In the genomic region with DNA sequence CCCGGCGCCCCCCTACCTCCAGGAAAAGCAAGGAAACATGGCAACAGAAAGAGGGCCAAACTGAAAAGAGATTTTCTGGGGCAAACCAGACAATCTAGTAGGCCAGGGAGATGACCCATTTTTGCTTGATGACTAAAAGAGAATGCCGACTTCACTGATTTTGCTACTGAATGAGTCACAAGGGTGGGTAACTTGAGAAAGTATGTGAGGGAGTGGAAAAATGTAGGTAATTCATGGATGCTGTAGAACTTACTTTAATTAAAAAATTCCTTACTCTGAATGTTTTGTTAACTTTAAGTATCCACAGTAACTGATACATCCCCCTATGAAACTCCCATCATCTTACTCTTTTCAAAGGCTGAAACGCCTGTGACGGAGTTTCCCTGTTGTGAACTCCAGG, we compare ENCODE assay signal across 13 cellular contexts. TPM values are rescaled to one million over a fixed set of nuclear protein-coding genes. Genes with fewer than 3 reads are reported as not detected.
DNase-seq lines count a peak whose midpoint lies in the region; ATAC-seq, FAIRE-seq and TF ChIP-seq lines count a peak whose summit lies in the region.
"Had no signal": no experiment of that assay in that cellular context is flagged by ENCODE, and none has a peak within 500 bp of the region (broad histone marks: within the 10 kb centered on the region; RNA-seq: fewer than 3 reads in every experiment).

No MANE protein-coding gene starts in this region.

- H3K4me1 ChIP-seq in A549 (peaks cover 25% of the 10 kb centered on the region), HCT116 (ENCODE audit: control insufficient read depth in 1 of 2, insufficient read depth in 2 of 2, low read length in 2 of 2) (peaks cover 18 to 37% of the 10 kb centered on the region in 2 experiments), keratinocyte (ENCODE audit: control insufficient read depth, extremely low read depth, insufficient read depth, low read length) (peaks cover 20% of the 10 kb centered on the region), sigmoid colon (peaks cover 0 to 24% (median 11%) of the 10 kb centered on the region in 4 donors)

- H3K79me2 ChIP-seq in HCT116 (ENCODE audit: insufficient read depth, low read length): no peaks in the 10 kb centered on the region
- peaks cover 12% of the 10 kb centered on the region for H3K79me2 ChIP-seq in keratinocyte (ENCODE audit: control insufficient read depth, insufficient read depth, low read length)

- CTCF ChIA-PET in A549 (lab: Yijun Ruan, JAX) (interaction anchor here (0.7 kb wide), 1 partner anchor 16 kb away, joined by 4 read pairs; no protein-coding TSS in a partner anchor), HCT116 (lab: Charles Lee) (no interaction called here)

- 31% methylated on average over 5 of the region's 5 CpGs for WGBS in A549 (ENCODE audit: missing lambda C conversion rate)
- 71 to 77% methylated on average over 5 of the region's 5 CpGs for WGBS in sigmoid colon, 2 donors

- intact Hi-C loops in HCT116 (cut with micrococcal nuclease): no loop called here
- intact Hi-C loops in sigmoid colon (cut with DNase I): no loop called here

- H3K9me3 ChIP-seq in A549 (no peaks in the 10 kb centered on the region), HCT116 (ENCODE audit: control insufficient read depth in 1 of 2, insufficient read depth in 1 of 2, low read depth in 1 of 2, low read length in 2 of 2) (no peaks in the 10 kb centered on the region), keratinocyte (ENCODE audit: control insufficient read depth, low read depth, low read length) (no peaks in the 10 kb centered on the region), sigmoid colon (no peaks in the 10 kb centered on the region)
- H3K9me3 ChIP-seq: stomach had no signal

- H3K27ac ChIP-seq in A549: peak overlapping the region in 1 of 2 experiments; percentile 64; a peak in 4 of 6 replicates
- peak overlapping the region; percentile 66; the same call in 1 of the 2 replicates for H3K27ac ChIP-seq in HCT116 (ENCODE audit: low read depth, low read length)
- peak overlapping the region; percentile 80 for H3K27ac ChIP-seq in keratinocyte (ENCODE audit: control insufficient read depth, insufficient read depth, low read length)
- peak overlapping the region in 1 of 4 donors; percentile 9 for H3K27ac ChIP-seq in sigmoid colon
- H3K27ac ChIP-seq: stomach had no signal

- no peaks in the 10 kb centered on the region for H3K9me2 ChIP-seq in HCT116 (ENCODE audit: insufficient read depth)

- DNase-seq in A549 (ENCODE audit: low read depth in 1 of 2, low spot score in 1 of 2): peak; percentile 5 to 61
- DNase-seq in HCT116 (ENCODE audit: low read depth, low spot score): peak; percentile 70
- DNase-seq in amniotic stem cell (lab: John Stamatoyannopoulos, UW): peak; percentile 91
- peak; percentile 59 for DNase-seq in keratinocyte (ENCODE audit: low read depth, low spot score)
- no peak for DNase-seq in sigmoid colon
- DNase-seq in islet precursor cell: no peak
- no peak for DNase-seq in activated CD4-positive, alpha-beta T cell treated with anti-CD3 and anti-CD28 coated beads for 48 hours
- DNase-seq: activated naive CD4-positive, alpha-beta T cell treated with anti-CD3 and anti-CD28 coated beads for 36 hours; stimulated activated CD4-positive, alpha-beta T cell treated with anti-CD3 and anti-CD28 coated beads, Interleukin-12 subunit alpha, Interleukin-12 subunit beta, amount 100 ng/mL, for 4 hours; stomach had no signal

- TF ChIP-seq RAD21 in A549 (conservative IDR thresholded peaks at IDR 0.05 in 1 of 2, IDR thresholded peaks at IDR 0.05 in 1 of 2) (no peak), HCT116 (IDR thresholded peaks at IDR 0.05; ENCODE audit: low read depth) (no peak)

- TF ChIP-seq POLR2A in A549 (IDR thresholded peaks at IDR 0.05; ENCODE audit: low read length): no peak
- no peak for TF ChIP-seq POLR2A in HCT116 (IDR thresholded peaks at IDR 0.05; ENCODE audit: borderline replicate concordance, extremely low read depth, insufficient read depth, insufficient read length)
- TF ChIP-seq POLR2A in sigmoid colon (IDR thresholded peaks at IDR 0.05): no peak

- TF ChIP-seq CTCF in A549 (IDR thresholded peaks at IDR 0.05) (no peak), HCT116 (IDR thresholded peaks at IDR 0.05 in 2 of 3, conservative IDR thresholded peaks at IDR 0.05 in 1 of 3; ENCODE audit: borderline replicate concordance in 1 of 3, insufficient read depth in 1 of 3, low read depth in 2 of 3, low read length in 2 of 3) (no peak), keratinocyte (optimal IDR thresholded peaks at IDR 0.05 in 1 of 3, IDR thresholded peaks at IDR 0.05 in 1 of 3, conservative IDR thresholded peaks at IDR 0.05 in 1 of 3; ENCODE audit: extremely low read depth in 1 of 3, insufficient read depth in 2 of 3, low read length in 3 of 3) (no peak), sigmoid colon (IDR thresholded peaks at IDR 0.05) (no peak)

- TF ChIP-seq EP300 in A549 (IDR thresholded peaks at IDR 0.05): no peak
- no peak for TF ChIP-seq EP300 in sigmoid colon (IDR thresholded peaks at IDR 0.05)

- H3K4me3 ChIP-seq in A549 (no peak overlapping the region), HCT116 (replicated peaks in 1 of 2; ENCODE audit: low read depth in 1 of 2, low read length in 2 of 2) (peak overlapping the region in 1 of 2 experiments; percentile 30; a peak in 2 of 4 replicates), keratinocyte (ENCODE audit: control insufficient read depth in 2 of 3, extremely low read depth in 1 of 3, insufficient read depth in 2 of 3, low read depth in 1 of 3, low read length in 3 of 3) (peak overlapping the region in 2 of 3 experiments; percentile 36 to 47), sigmoid colon (no peak overlapping the region)
- H3K4me3 ChIP-seq: stomach had no signal

- RAD21 ChIA-PET in HCT116 (lab: Charles Lee; ENCODE audit: low non-redundant PET in 1 of 2, low total read pairs in 2 of 2, uncharacterized antibody in 2 of 2, unreplicated experiment in 2 of 2): no interaction called here

- no peaks in the 10 kb centered on the region for H3K27me3 ChIP-seq in HCT116 (ENCODE audit: insufficient read depth, low read length)
- H3K27me3 ChIP-seq in keratinocyte (ENCODE audit: control insufficient read depth, extremely low read depth, insufficient read depth, low read length): no peaks in the 10 kb centered on the region
- no peaks in the 10 kb centered on the region for H3K27me3 ChIP-seq in sigmoid colon
- H3K27me3 ChIP-seq: stomach had no signal

- H2AFZ ChIP-seq in HCT116 (ENCODE audit: low read depth, low read length, poor library complexity, severe bottlenecking) (peak overlapping the region; percentile 27), keratinocyte (ENCODE audit: control insufficient read depth, low read length) (peak overlapping the region; percentile 50)

- dilution Hi-C loops in keratinocyte (cut with MboI; ENCODE audit: extremely low pct_ligation_motif_present, low sequenced_read_pairs): no loop called here

- peak; percentile 70 to 87; a peak in 5 of 6 replicates for ATAC-seq in A549
- ATAC-seq in HCT116: peak; percentile 88
- no peak for ATAC-seq in HG03439 (IDR thresholded peaks at IDR 0.05; ENCODE audit: unreplicated experiment)
- ATAC-seq: WTC11 had no signal

- FAIRE-seq in A549 (lab: Jason Lieb, UNC) (no peak), keratinocyte (lab: Jason Lieb, UNC) (peak; percentile 85)
- FAIRE-seq: endometrium had no signal

- no peaks in the 10 kb centered on the region for H4K20me1 ChIP-seq in HCT116 (ENCODE audit: insufficient read depth)
- no peaks in the 10 kb centered on the region for H4K20me1 ChIP-seq in keratinocyte (ENCODE audit: control insufficient read depth, extremely low read depth, insufficient read depth, low read length)

- BruUV-seq in HCT116 (replicated peaks; lab: Mats Ljungman, UMichigan): no TSS peak

- POLR2A ChIA-PET in A549 (lab: Yijun Ruan, JAX) (no interaction called here), HCT116 (lab: Charles Lee) (no interaction called here)

- H3K9me1 ChIP-seq in keratinocyte (ENCODE audit: control insufficient read depth, extremely low read depth, insufficient read depth, low read length): no peaks in the 10 kb centered on the region

- H3K36me3 ChIP-seq in HCT116 (ENCODE audit: control insufficient read depth in 1 of 2, insufficient read depth in 2 of 2, low read length in 2 of 2) (no peaks in the 10 kb centered on the region), keratinocyte (ENCODE audit: control insufficient read depth in 2 of 2, extremely low read depth in 1 of 2, insufficient read depth in 2 of 2, low read length in 2 of 2) (no peaks in the 10 kb centered on the region), sigmoid colon (no peaks in the 10 kb centered on the region)
- H3K36me3 ChIP-seq: stomach had no signal

- H3K9ac ChIP-seq in HCT116 (ENCODE audit: low read length) (peak overlapping the region; percentile 28), keratinocyte (ENCODE audit: control insufficient read depth, extremely low read depth, insufficient read depth, low read length) (peak overlapping the region; percentile 60)

- H3K4me2 ChIP-seq in A549: peak overlapping the region; percentile 48
- peak overlapping the region; percentile 70 for H3K4me2 ChIP-seq in HCT116 (ENCODE audit: low read length)
- H3K4me2 ChIP-seq in keratinocyte (ENCODE audit: control insufficient read depth, extremely low read depth, insufficient read depth, low read depth, low read length): peak overlapping the region; percentile 87

TF ChIP-seq in A549, 52 proteins besides CTCF, POLR2A, EP300 and RAD21 (continues in another document):
- TF ChIP-seq NPAS2 (CRISPR knock-in tag; IDR thresholded peaks at IDR 0.05; ENCODE audit: borderline replicate concordance) (no peak), FOXS1 (CRISPR knock-in tag; IDR thresholded peaks at IDR 0.05) (no peak)

TF ChIP-seq in HCT116, 20 proteins besides CTCF, POLR2A, EP300 and RAD21 (continues in another document):
- TF ChIP-seq JUND (IDR thresholded peaks at IDR 0.05): peak; percentile 86

RNA-seq across cellular contexts. Expression of gene GOLIM4, which starts 24.2 kb away (rescaled TPM):
- polyA plus RNA-seq in A549 (2011; rRNA removed) (13.8 and 22.4 TPM in 2 replicates), A549 (2017; fragmentation: RNase III; extraction: RNeasy Plus Mini Kit Qiagen cat#74134 plus additional on column Dnase treatment) (23.1 to 24.1 TPM (median 23.6 TPM) in 3 replicates), keratinocyte (6.5 to 24.8 TPM (median 13.4 TPM) in 3 replicates), sigmoid colon (10 to 100 TPM; 12.3 to 37.4 (median 12.6) TPM)
- polyA plus RNA-seq in A549 (2012; cell fraction: cytosol; rRNA removed): 11.4 and 13.9 TPM in 2 replicates
- polyA plus RNA-seq in A549 (2012; cell fraction: nucleus; rRNA removed): 8.3 and 10.1 TPM in 2 replicates
- polyA minus RNA-seq in A549 (2011; rRNA and poly(A)+ RNA removed): 15.6 and 21.0 TPM in 2 replicates
- total RNA-seq in HCT116 (2021; ENCODE audit: unreplicated experiment) (10.6 TPM), sigmoid colon (10 to 100 TPM; 27.1 to 33.2 (median 27.3) TPM)
- 3.6 and 3.9 TPM in 2 replicates for polyA plus RNA-seq in HCT116 (2012)
- polyA plus RNA-seq in keratinocyte (2011; ENCODE audit: low read depth): 45.2 TPM
- polyA plus RNA-seq in keratinocyte (2011; cell fraction: cytosol; rRNA removed): 8.8 and 9.4 TPM in 2 replicates
- polyA plus RNA-seq in keratinocyte (2011; cell fraction: nucleus; rRNA removed): 23.1 and 28.8 TPM in 2 replicates
- polyA plus RNA-seq in keratinocyte (2012; ENCODE audit: low replicate concordance): 6.8 and 26.7 TPM in 2 replicates
- 7.5 to 17.7 TPM (median 14.8 TPM) in 3 replicates for polyA minus RNA-seq in keratinocyte
- 13.2 TPM for polyA minus RNA-seq in keratinocyte (2011; cell fraction: cytosol; rRNA and poly(A)+ RNA removed)
- polyA minus RNA-seq in keratinocyte (2011; cell fraction: nucleus; rRNA and poly(A)+ RNA removed): 13.8 and 27.1 TPM in 2 replicates

Comparison
In these comparisons a context has a peak if more than half of its experiments do, and no peak if none do; other contexts are left out.
1. DNase-seq: peak in A549 (2 of 2), HCT116 (single experiment), amniotic stem cell (single experiment) and keratinocyte (single experiment); none in sigmoid colon (single experiment), islet precursor cell (single experiment) and activated CD4-positive, alpha-beta T cell treated with anti-CD3 and anti-CD28 coated beads for 48 hours (single experiment).
2. H3K4me3 ChIP-seq: peak in keratinocyte (2 of 3); none in A549 (single experiment) and sigmoid colon (0 of 4).
3. Peak in every context shown above with its lines, with median percentiles within 50 percentile points of each other: H3K4me2 ChIP-seq.